ENCODE assay signal across 11 cellular contexts in the genomic region with DNA sequence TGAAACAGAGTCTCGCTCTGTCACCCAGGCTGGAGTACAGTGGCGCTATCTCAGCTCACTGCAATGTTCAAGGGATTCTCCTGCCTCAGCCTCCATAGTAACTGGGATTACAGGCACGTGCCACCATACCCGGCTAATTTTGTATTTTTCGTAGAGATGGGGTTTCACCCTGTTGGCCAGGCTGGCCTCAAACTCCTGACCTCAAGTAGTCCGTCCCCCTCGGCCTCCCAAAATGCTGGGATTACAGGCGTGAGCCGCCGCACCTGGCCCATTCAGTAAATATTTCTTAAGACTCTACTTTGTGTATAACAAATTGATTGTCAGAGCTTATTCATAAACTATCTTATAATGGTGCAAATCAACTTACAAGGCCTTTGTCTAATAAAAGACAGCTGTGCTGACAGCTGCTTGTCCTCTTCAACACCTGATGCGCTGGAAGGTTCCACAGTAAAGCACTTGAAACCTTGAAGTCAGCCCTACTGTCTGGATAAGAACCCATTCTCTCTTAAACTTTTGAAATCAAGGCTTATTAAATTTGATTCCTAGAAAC. TPM values are rescaled to one million over a fixed set of nuclear protein-coding genes. Genes with fewer than 3 reads are reported as not detected.
A peak's percentile ranks its signal among the peaks of the same experiment; 100 is the strongest.
DNase-seq lines count a peak whose midpoint lies in the region; ATAC-seq and TF ChIP-seq lines count a peak whose summit lies in the region.
"Had no signal": no experiment of that assay in that cellular context is flagged by ENCODE, and none has a peak within 500 bp of the region (broad histone marks: within the 10 kb centered on the region; RNA-seq: fewer than 3 reads in every experiment).

No MANE protein-coding gene starts in this region.

- no peaks in the 10 kb centered on the region for H3K36me3 ChIP-seq in Loucy (ENCODE audit: insufficient read depth, low read length)
- peaks cover 0 to 31% of the 10 kb centered on the region in 2 donors for H3K36me3 ChIP-seq in left lung
- no peaks in the 10 kb centered on the region for H3K36me3 ChIP-seq in smooth muscle cell (ENCODE audit: low read depth)

- H2AFZ ChIP-seq in Loucy (ENCODE audit: low read length) = peak overlapping the region; percentile 62
- no peak overlapping the region for H2AFZ ChIP-seq in smooth muscle cell (ENCODE audit: low read depth)

- H3K9ac ChIP-seq in Loucy (ENCODE audit: low read depth, low read length, poor library complexity, severe bottlenecking) (no peak overlapping the region), smooth muscle cell (ENCODE audit: low read depth) (peak overlapping the region; percentile 9)

- H3K4me2 ChIP-seq in Loucy (ENCODE audit: low read depth, low read length, poor library complexity, severe bottlenecking) (no peak overlapping the region), smooth muscle cell (peak overlapping the region; percentile 39)

- TF ChIP-seq CTCF in Loucy (conservative IDR thresholded peaks at IDR 0.05; ENCODE audit: low read length) (no peak), VCaP (conservative IDR thresholded peaks at IDR 0.05) (no peak), left lung (IDR thresholded peaks at IDR 0.05) (no peak), smooth muscle cell (IDR thresholded peaks at IDR 0.05; ENCODE audit: borderline replicate concordance, insufficient read depth, poor library complexity, severe bottlenecking) (no peak)

- WGBS in smooth muscle cell (ENCODE audit: low lambda C conversion rate) = 84% methylated on average over 11 of the region's 11 CpGs

- H3K4me1 ChIP-seq in Loucy (ENCODE audit: insufficient read depth, low read length, poor library complexity, severe bottlenecking) (peaks cover 4% of the 10 kb centered on the region), left lung (peaks cover 9 to 13% of the 10 kb centered on the region in 2 donors), smooth muscle cell (ENCODE audit: low read depth) (peaks cover 10% of the 10 kb centered on the region)

- no peaks in the 10 kb centered on the region for H3K79me2 ChIP-seq in Loucy (ENCODE audit: insufficient read depth, low read length)
- no peaks in the 10 kb centered on the region for H3K79me2 ChIP-seq in smooth muscle cell (ENCODE audit: low read depth)

- H3F3A ChIP-seq in Loucy (ENCODE audit: low read depth) (no peaks in the 10 kb centered on the region), smooth muscle cell (ENCODE audit: low read depth) (peaks cover 8% of the 10 kb centered on the region)

- no peaks in the 10 kb centered on the region for H3K9me2 ChIP-seq in Loucy (replicated peaks; ENCODE audit: low read depth, low read length)

- DNase-seq in left lung (no peak), smooth muscle cell (lab: John Stamatoyannopoulos, UW; ENCODE audit: unreplicated experiment) (no peak), NCI-H2227 treated with DMSO at 0.1 percent for 48 hours (lab: John Stamatoyannopoulos, UW) (no peak), erythroblast (lab: John Stamatoyannopoulos, UW) (no peak), SIG-M5 (lab: John Stamatoyannopoulos, UW) (no peak), SIG-M5 treated with dmso at 0.1 percent for 504 hours (lab: John Stamatoyannopoulos, UW; ENCODE audit: unreplicated experiment) (no peak)
- DNase-seq: activated CD8-positive, alpha-beta memory T cell treated with anti-CD3 and anti-CD28 coated beads, Interleukin-2, amount 10 ng/mL, durations not matched to agents 7 days and 5 days; CD4-positive, CD25-positive, alpha-beta regulatory T cell; naive B cell had no signal

- ATAC-seq in left lung = no peak
- ATAC-seq: activated CD8-positive, alpha-beta memory T cell treated with anti-CD3 and anti-CD28 coated beads, Interleukin-2, amount 10 ng/mL, durations not matched to agents 7 days and 5 days had no signal

- no peak overlapping the region for H3K4me3 ChIP-seq in Loucy (ENCODE audit: low read length, poor library complexity, severe bottlenecking)
- H3K4me3 ChIP-seq in left lung = no peak overlapping the region
- no peak overlapping the region for H3K4me3 ChIP-seq in smooth muscle cell

- no peak for TF ChIP-seq POLR2A in erythroblast (IDR thresholded peaks at IDR 0.05; ENCODE audit: low read length)

- no peaks in the 10 kb centered on the region for H4K20me1 ChIP-seq in Loucy (ENCODE audit: insufficient read depth, low read length, poor library complexity, severe bottlenecking)
- H4K20me1 ChIP-seq in smooth muscle cell (ENCODE audit: low read depth) = no peaks in the 10 kb centered on the region

- H3K27me3 ChIP-seq in Loucy (ENCODE audit: insufficient read depth, low read length, poor library complexity, severe bottlenecking) (no peaks in the 10 kb centered on the region), left lung (no peaks in the 10 kb centered on the region), smooth muscle cell (ENCODE audit: low read depth) (no peaks in the 10 kb centered on the region)

- H3K27ac ChIP-seq in VCaP (peak overlapping the region; percentile 47; the same call in 1 of the 2 replicates), left lung (peak overlapping the region; percentile 39 to 55), smooth muscle cell (ENCODE audit: low read depth) (peak overlapping the region; percentile 84)

- intact Hi-C loops in left lung (cut with DNase I) = loop anchor here in 1 of 2 donors (10.0 kb wide), 1 partner anchor 242 kb away; no protein-coding TSS in a partner anchor

- H3K9me3 ChIP-seq in Loucy (ENCODE audit: insufficient read depth, low read depth, low read length) = no peaks in the 10 kb centered on the region
- no peaks in the 10 kb centered on the region for H3K9me3 ChIP-seq in left lung
- H3K9me3 ChIP-seq in smooth muscle cell (replicated peaks; ENCODE audit: low read depth) = no peaks in the 10 kb centered on the region

RNA-seq across cellular contexts. Expression of a gene that starts 14.7 kb away (rescaled TPM):
- total RNA-seq in left lung = 10 to 100 TPM; 24.9 to 32.6 TPM
- total RNA-seq in smooth muscle cell = 10.2 and 14.1 TPM in 2 replicates
- 6.0 and 8.7 TPM in 2 replicates for polyA plus RNA-seq in smooth muscle cell
